ENCODE assay signal across 8 cellular contexts in the genomic region with DNA sequence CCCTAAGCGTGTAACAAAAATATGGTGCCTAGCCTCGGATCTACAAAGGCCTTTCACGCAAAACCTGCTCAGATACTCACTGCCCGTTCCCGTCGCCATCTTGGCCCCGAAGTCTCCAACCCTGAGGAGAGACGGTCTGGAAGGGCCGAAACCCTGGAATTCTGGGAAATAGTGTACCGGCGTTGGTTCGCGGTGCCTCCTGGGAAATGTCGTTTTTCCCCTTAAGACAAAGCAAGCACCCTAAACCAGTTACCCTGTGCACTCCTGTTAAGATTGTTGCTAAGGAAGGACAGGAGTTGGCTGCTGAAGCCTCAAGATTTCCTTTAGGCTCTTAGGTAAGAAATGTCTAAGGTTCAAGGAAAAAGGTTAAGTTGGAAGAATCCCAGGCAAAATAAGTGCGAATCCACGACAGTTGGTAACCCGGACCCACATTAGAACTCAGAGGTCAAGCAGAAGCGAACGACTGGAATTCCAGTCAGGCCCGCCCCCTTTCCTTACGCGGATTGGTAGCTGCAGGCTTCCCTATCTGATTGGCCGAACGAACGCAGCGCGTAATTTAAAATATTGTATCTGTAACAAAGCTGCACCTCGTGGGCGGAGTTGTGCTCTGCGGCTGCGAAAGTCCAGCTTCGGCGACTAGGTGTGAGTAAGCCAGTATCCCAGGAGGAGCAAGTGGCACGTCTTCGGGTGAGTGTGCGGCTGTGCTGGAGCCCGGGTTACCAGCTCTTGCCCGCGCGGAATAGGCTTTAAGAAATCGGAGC. TPM values are rescaled to one million over a fixed set of nuclear protein-coding genes. Genes with fewer than 3 reads are reported as not detected.
DNase-seq lines count a peak whose midpoint lies in the region; ATAC-seq, FAIRE-seq and TF ChIP-seq lines count a peak whose summit lies in the region.

A gene with protein sequence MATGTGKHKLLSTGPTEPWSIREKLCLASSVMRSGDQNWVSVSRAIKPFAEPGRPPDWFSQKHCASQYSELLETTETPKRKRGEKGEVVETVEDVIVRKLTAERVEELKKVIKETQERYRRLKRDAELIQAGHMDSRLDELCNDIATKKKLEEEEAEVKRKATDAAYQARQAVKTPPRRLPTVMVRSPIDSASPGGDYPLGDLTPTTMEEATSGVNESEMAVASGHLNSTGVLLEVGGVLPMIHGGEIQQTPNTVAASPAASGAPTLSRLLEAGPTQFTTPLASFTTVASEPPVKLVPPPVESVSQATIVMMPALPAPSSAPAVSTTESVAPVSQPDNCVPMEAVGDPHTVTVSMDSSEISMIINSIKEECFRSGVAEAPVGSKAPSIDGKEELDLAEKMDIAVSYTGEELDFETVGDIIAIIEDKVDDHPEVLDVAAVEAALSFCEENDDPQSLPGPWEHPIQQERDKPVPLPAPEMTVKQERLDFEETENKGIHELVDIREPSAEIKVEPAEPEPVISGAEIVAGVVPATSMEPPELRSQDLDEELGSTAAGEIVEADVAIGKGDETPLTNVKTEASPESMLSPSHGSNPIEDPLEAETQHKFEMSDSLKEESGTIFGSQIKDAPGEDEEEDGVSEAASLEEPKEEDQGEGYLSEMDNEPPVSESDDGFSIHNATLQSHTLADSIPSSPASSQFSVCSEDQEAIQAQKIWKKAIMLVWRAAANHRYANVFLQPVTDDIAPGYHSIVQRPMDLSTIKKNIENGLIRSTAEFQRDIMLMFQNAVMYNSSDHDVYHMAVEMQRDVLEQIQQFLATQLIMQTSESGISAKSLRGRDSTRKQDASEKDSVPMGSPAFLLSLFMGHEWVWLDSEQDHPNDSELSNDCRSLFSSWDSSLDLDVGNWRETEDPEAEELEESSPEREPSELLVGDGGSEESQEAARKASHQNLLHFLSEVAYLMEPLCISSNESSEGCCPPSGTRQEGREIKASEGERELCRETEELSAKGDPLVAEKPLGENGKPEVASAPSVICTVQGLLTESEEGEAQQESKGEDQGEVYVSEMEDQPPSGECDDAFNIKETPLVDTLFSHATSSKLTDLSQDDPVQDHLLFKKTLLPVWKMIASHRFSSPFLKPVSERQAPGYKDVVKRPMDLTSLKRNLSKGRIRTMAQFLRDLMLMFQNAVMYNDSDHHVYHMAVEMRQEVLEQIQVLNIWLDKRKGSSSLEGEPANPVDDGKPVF (minus strand): TSS at position 115 of the 761 bp plus-strand sequence. CDS start 16 bp downstream, at position 99.
A gene (plus strand): TSS at position 597 of the 761 bp plus-strand sequence. CDS start 569 bp downstream, outside the sequence.

- H3K27ac ChIP-seq in endodermal cell (ENCODE audit: low read depth, low read length): peak within 1 kb of the TSS; percentile 96
- peak within 1 kb of the TSS; percentile 91 for H3K27ac ChIP-seq in mesenchymal stem cell (ENCODE audit: low read length, poor library complexity, severe bottlenecking)

- H2AK5ac ChIP-seq in mesenchymal stem cell (ENCODE audit: low read length, severe bottlenecking): no peak within 1 kb of the TSS

- peaks cover 13% of the 10 kb centered on the region for H3K4me1 Mint-ChIP-seq in endodermal cell

- CTCF ChIA-PET in activated CD8-positive, alpha-beta memory T cell treated with anti-CD3 and anti-CD28 coated beads for 36 hours (lab: Charles Lee): interaction anchor here (0.6 to 2.1 kb wide), 8 partner anchors 10 to 271 kb away, joined by 3 to 8 read pairs (median 4); a partner anchor contains a TSS

- H3K36me3 ChIP-seq in endodermal cell (ENCODE audit: control insufficient read depth, insufficient read depth, low read length): peaks cover 58% of the 10 kb centered on the region
- peaks cover 22 to 48% of the 10 kb centered on the region in 2 experiments for H3K36me3 ChIP-seq in mesenchymal stem cell (ENCODE audit: control insufficient read depth in 1 of 2, insufficient read depth in 2 of 2, low read depth in 1 of 2, low read length in 2 of 2)

- no peaks in the 10 kb centered on the region for H3K27me3 ChIP-seq in endodermal cell (ENCODE audit: control insufficient read depth, insufficient read depth, low read length, poor library complexity, severe bottlenecking)
- no peaks in the 10 kb centered on the region for H3K27me3 ChIP-seq in mesenchymal stem cell (ENCODE audit: control insufficient read depth in 1 of 2, insufficient read depth in 1 of 2, low read length in 2 of 2)

- peaks cover 31% of the 10 kb centered on the region for H3K79me1 ChIP-seq in mesenchymal stem cell (replicated peaks; ENCODE audit: low read length, poor library complexity, severe bottlenecking)

- FAIRE-seq in HTR-8/SVneo (lab: Jason Lieb, UNC): peak; percentile 77

- H3K4ac ChIP-seq in mesenchymal stem cell (ENCODE audit: low read depth in 1 of 2, low read length in 2 of 2): peak within 1 kb of the TSS; percentile 55 to 84

- peaks cover 50% of the 10 kb centered on the region for H3K36me3 Mint-ChIP-seq in endodermal cell (ENCODE audit: low read depth)

- no peak within 1 kb of the TSS for H2BK12ac ChIP-seq in mesenchymal stem cell (ENCODE audit: low read length in 2 of 2)

- peak within 1 kb of the TSS in 1 of 2 experiments; percentile 77 for H3K23ac ChIP-seq in mesenchymal stem cell (ENCODE audit: low read length in 2 of 2)

- H3K27ac Mint-ChIP-seq in endodermal cell: no peak within 1 kb of the TSS

- DNase-seq in Caki2 (ENCODE audit: low read depth) (peak; percentile 97), HTR-8/SVneo (ENCODE audit: insufficient read length, low spot score) (peak; percentile 90), NOMO-1 treated with DMSO at 0.1 percent for 48 hours (lab: John Stamatoyannopoulos, UW; ENCODE audit: unreplicated experiment) (peak; percentile 99), endodermal cell (peak; percentile 99), mesenchymal stem cell (peak; percentile 97)
- DNase-seq in stimulated activated CD8-positive, alpha-beta memory T cell treated with anti-CD3 and anti-CD28 coated beads, Interleukin-12 subunit alpha, Interleukin-12 subunit beta, amount 100 ng/mL, for 4 hours (ENCODE audit: low read depth): peak; percentile 67

- H4K8ac ChIP-seq in mesenchymal stem cell (ENCODE audit: low read length): peak within 1 kb of the TSS; percentile 27

- in situ Hi-C loops in Caki2 (cut with HindIII; ENCODE audit: low pct_unique_long_range_greater_than_20kb, low sequenced_read_pairs): no loop called here

- H3K9ac ChIP-seq in endodermal cell (ENCODE audit: extremely low read depth, low read length, poor library complexity, severe bottlenecking) (peak within 1 kb of the TSS; percentile 96), mesenchymal stem cell (ENCODE audit: low read length) (peak within 1 kb of the TSS; percentile 97)

- H4K91ac ChIP-seq in mesenchymal stem cell (ENCODE audit: low read length): peak within 1 kb of the TSS; percentile 11

- peak within 1 kb of the TSS; percentile 73 to 82 for H3K18ac ChIP-seq in mesenchymal stem cell (ENCODE audit: low read depth in 1 of 2, low read length in 2 of 2)

- ATAC-seq in GM21381 (IDR thresholded peaks at IDR 0.05; ENCODE audit: unreplicated experiment): peak; percentile 82

- TF ChIP-seq CTCF in endodermal cell (conservative IDR thresholded peaks at IDR 0.05): no peak

- H3K9me3 Mint-ChIP-seq in endodermal cell: no peaks in the 10 kb centered on the region

- peak within 1 kb of the TSS; percentile 75 for H2BK5ac ChIP-seq in mesenchymal stem cell (ENCODE audit: low read depth, low read length, poor library complexity, severe bottlenecking)

- no peak within 1 kb of the TSS for H3K4me3 Mint-ChIP-seq in endodermal cell

- H2BK15ac ChIP-seq in mesenchymal stem cell (ENCODE audit: low read depth, poor library complexity, severe bottlenecking): no peak within 1 kb of the TSS

- H3K4me1 ChIP-seq in endodermal cell (ENCODE audit: control insufficient read depth, insufficient read depth, low read length) (no peaks in the 10 kb centered on the region), mesenchymal stem cell (ENCODE audit: control insufficient read depth, insufficient read depth, low read depth, low read length) (peaks cover 10% of the 10 kb centered on the region)

- POLR2A ChIA-PET in activated CD8-positive, alpha-beta memory T cell treated with anti-CD3 and anti-CD28 coated beads for 36 hours (lab: Charles Lee): interaction anchor here (0.5 to 1.1 kb wide), 6 partner anchors 23 to 425 kb away, joined by 3 to 13 read pairs (median 4); no protein-coding TSS in a partner anchor

- H3K4me2 ChIP-seq in mesenchymal stem cell (ENCODE audit: low read length, poor library complexity, severe bottlenecking): peak within 1 kb of the TSS; percentile 98

- H3K9me3 ChIP-seq in endodermal cell (ENCODE audit: control insufficient read depth, low read length) (no peaks in the 10 kb centered on the region), mesenchymal stem cell (ENCODE audit: control insufficient read depth, low read length) (no peaks in the 10 kb centered on the region)

- 0% methylated on average over 18 to 41 of the region's 41 CpGs for WGBS in endodermal cell (ENCODE audit: insufficient coverage in 1 of 2, insufficient read length in 1 of 2), 2 experiments
- under 1% methylated on average over 38 of the region's 41 CpGs for WGBS in mesenchymal stem cell

- no peak within 1 kb of the TSS for H2BK120ac ChIP-seq in mesenchymal stem cell (ENCODE audit: low read depth, low read length)

- no peaks in the 10 kb centered on the region for H3K27me3 Mint-ChIP-seq in endodermal cell (ENCODE audit: insufficient read depth)

- no peak within 1 kb of the TSS for H3K14ac ChIP-seq in mesenchymal stem cell (ENCODE audit: low read length in 2 of 2)

- peak within 1 kb of the TSS; percentile 98 for H3K4me3 ChIP-seq in endodermal cell (ENCODE audit: low read length)
- H3K4me3 ChIP-seq in mesenchymal stem cell (ENCODE audit: insufficient read depth in 1 of 2, low read depth in 1 of 2, low read length in 2 of 2): peak within 1 kb of the TSS; percentile 76 to 97

- H2AFZ ChIP-seq in mesenchymal stem cell (ENCODE audit: low read depth, low read length): peak within 1 kb of the TSS; percentile 82

RNA-seq across cellular contexts. Expression of the first gene that starts in this region (rescaled TPM):
- total RNA-seq in Caki2 (2014; rRNA removed; shearing (Covaris generic); ENCODE audit: low replicate concordance): 47.4 and 61.5 TPM in 2 replicates
- total RNA-seq in activated CD8-positive, alpha-beta memory T cell treated with anti-CD3 and anti-CD28 coated beads for 36 hours: 10 to 100 TPM; 56.4 to 56.8 TPM
- total RNA-seq in endodermal cell: 100 to 1,000 TPM; 120 to 122 TPM
- 94.7 TPM for polyA plus RNA-seq in endodermal cell (2013, experiment 1 of 2)
- 80.4 TPM for polyA plus RNA-seq in endodermal cell (2013, experiment 2 of 2)
- polyA plus RNA-seq in mesenchymal stem cell (2013, experiment 1 of 2): 25.7 TPM
- polyA plus RNA-seq in mesenchymal stem cell (2013, experiment 2 of 2): 24.8 TPM

RNA-seq across cellular contexts. Expression of the second gene that starts in this region (rescaled TPM):
- total RNA-seq in Caki2 (2014; rRNA removed; shearing (Covaris generic); ENCODE audit: low replicate concordance): 33.1 and 43.9 TPM in 2 replicates
- total RNA-seq in activated CD8-positive, alpha-beta memory T cell treated with anti-CD3 and anti-CD28 coated beads for 36 hours: 10 to 100 TPM; 35.8 to 37.5 TPM
- 10 to 100 TPM; 58.0 to 74.6 TPM for total RNA-seq in endodermal cell
- polyA plus RNA-seq in endodermal cell (2013, experiment 1 of 2): 84.5 TPM
- 92.9 TPM for polyA plus RNA-seq in endodermal cell (2013, experiment 2 of 2)
- polyA plus RNA-seq in mesenchymal stem cell (2013, experiment 1 of 2): 5.5 TPM
- polyA plus RNA-seq in mesenchymal stem cell (2013, experiment 2 of 2): 5.5 TPM

Comparison
In these comparisons a context has a peak if more than half of its experiments do, and no peak if none do; other contexts are left out.
1. Peak in every context shown above with its lines: DNase-seq, ATAC-seq, H3K4me3 ChIP-seq and H3K27ac ChIP-seq.